ENCODE assay signal across 3 cellular contexts in the genomic region with DNA sequence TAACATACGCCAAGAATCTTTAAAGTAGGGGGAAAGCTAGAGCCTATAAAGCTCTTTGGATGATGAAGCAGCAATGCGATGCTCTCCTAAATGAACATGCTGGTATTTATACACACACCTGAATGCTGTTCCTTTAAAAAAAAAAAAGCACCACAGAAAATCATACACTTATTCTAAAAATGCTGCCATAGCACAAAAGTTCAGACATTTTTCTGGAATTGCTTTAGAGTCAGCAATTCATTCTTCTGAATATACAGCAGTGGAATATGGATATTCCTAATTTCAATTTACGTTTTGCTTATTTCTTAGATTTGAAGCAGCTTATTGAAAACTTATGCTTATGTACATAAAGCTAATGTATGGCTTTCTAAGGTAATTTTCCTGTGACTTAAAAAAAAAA.
TF ChIP-seq lines count a peak whose summit lies in the region.

No MANE protein-coding gene starts in this region.

TF ChIP-seq in HepG2, 621 proteins besides CTCF, POLR2A, EP300 and RAD21:
- TF ChIP-seq ZSCAN29 (CRISPR knock-in tag; conservative IDR thresholded peaks at IDR 0.05) (no peak), RBFOX2 (IDR thresholded peaks at IDR 0.05; ENCODE audit: low read depth, low read length) (0 out of 2 replicates have a peak, but pooled peaks have one; percentile 32), ZNF143 (CRISPR knock-in tag; IDR thresholded peaks at IDR 0.05) (no peak), DPF2 (CRISPR knock-in tag; IDR thresholded peaks at IDR 0.05; ENCODE audit: borderline replicate concordance, low read depth) (no peak), ADNP (CRISPR knock-in tag; IDR thresholded peaks at IDR 0.05) (no peak), ZNF703 (CRISPR knock-in tag; IDR thresholded peaks at IDR 0.05; ENCODE audit: borderline replicate concordance) (no peak), MAFF (IDR thresholded peaks at IDR 0.05; ENCODE audit: low read depth, low read length) (peak; percentile 78), YEATS4 (CRISPR knock-in tag; IDR thresholded peaks at IDR 0.05; ENCODE audit: borderline replicate concordance) (no peak), MAFK (conservative IDR thresholded peaks at IDR 0.05 in 1 of 2, IDR thresholded peaks at IDR 0.05 in 1 of 2; ENCODE audit: low read length in 2 of 2) (peak; percentile 71 to 78), ZNF7 (CRISPR knock-in tag; IDR thresholded peaks at IDR 0.05) (no peak)
TF ChIP-seq in HepG2: peak in this region for 3.

TF ChIP-seq in IMR-90, 13 proteins besides CTCF, POLR2A, EP300 and RAD21:
- no peak for TF ChIP-seq MXI1 (IDR thresholded peaks at IDR 0.05; ENCODE audit: borderline replicate concordance, low read depth, low read length)
- peak; percentile 35 for TF ChIP-seq MAFK (IDR thresholded peaks at IDR 0.05; ENCODE audit: low read depth, low read length)
TF ChIP-seq in IMR-90: peak in this region for 1.

TF ChIP-seq in K562, 482 proteins besides CTCF, POLR2A, EP300 and RAD21:
- TF ChIP-seq ZNF316 (IDR thresholded peaks at IDR 0.05) (peak; percentile 29; the same call in 1 of the 2 replicates), ZSCAN32 (CRISPR knock-in tag; IDR thresholded peaks at IDR 0.05) (no peak), TCF7 (IDR thresholded peaks at IDR 0.05; ENCODE audit: borderline replicate concordance) (no peak), ZNF695 (CRISPR knock-in tag; IDR thresholded peaks at IDR 0.05) (no peak), SOX6 (IDR thresholded peaks at IDR 0.05) (no peak)
TF ChIP-seq in K562: peak in this region for 1.
